In genomic region chr17:75666959-75667790, GRCh38 we compare ENCODE assay signal across 1 cellular context.
TF ChIP-seq lines count a peak whose summit lies in the region.

Gene RECQL5 (minus strand): TSS chr17:75667154. CDS start chr17:75666557, 597 bp downstream.
Gene SAP30BP (plus strand): TSS chr17:75667338. CDS start chr17:75667373, 35 bp downstream.

TF ChIP-seq in HepG2, 621 proteins besides CTCF, POLR2A, EP300 and RAD21 (continued from another document and continues in another):
- TF ChIP-seq, protein P1, sequence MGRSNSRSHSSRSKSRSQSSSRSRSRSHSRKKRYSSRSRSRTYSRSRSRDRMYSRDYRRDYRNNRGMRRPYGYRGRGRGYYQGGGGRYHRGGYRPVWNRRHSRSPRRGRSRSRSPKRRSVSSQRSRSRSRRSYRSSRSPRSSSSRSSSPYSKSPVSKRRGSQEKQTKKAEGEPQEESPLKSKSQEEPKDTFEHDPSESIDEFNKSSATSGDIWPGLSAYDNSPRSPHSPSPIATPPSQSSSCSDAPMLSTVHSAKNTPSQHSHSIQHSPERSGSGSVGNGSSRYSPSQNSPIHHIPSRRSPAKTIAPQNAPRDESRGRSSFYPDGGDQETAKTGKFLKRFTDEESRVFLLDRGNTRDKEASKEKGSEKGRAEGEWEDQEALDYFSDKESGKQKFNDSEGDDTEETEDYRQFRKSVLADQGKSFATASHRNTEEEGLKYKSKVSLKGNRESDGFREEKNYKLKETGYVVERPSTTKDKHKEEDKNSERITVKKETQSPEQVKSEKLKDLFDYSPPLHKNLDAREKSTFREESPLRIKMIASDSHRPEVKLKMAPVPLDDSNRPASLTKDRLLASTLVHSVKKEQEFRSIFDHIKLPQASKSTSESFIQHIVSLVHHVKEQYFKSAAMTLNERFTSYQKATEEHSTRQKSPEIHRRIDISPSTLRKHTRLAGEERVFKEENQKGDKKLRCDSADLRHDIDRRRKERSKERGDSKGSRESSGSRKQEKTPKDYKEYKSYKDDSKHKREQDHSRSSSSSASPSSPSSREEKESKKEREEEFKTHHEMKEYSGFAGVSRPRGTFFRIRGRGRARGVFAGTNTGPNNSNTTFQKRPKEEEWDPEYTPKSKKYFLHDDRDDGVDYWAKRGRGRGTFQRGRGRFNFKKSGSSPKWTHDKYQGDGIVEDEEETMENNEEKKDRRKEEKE (IDR thresholded peaks at IDR 0.05), result no peak
- TF ChIP-seq CREB1 (IDR thresholded peaks at IDR 0.05) (peak; percentile 99), CREB1 (CRISPR knock-in tag; IDR thresholded peaks at IDR 0.05) (peak; percentile 100), IRX3 (CRISPR knock-in tag; IDR thresholded peaks at IDR 0.05; ENCODE audit: borderline replicate concordance, low read depth) (no peak), NR1H2 (CRISPR knock-in tag; IDR thresholded peaks at IDR 0.05; ENCODE audit: borderline replicate concordance, low read depth) (no peak; the same call in 1 of the 2 replicates), GATAD2A (CRISPR knock-in tag; IDR thresholded peaks at IDR 0.05) (peak; percentile 40; the same call in 1 of the 2 replicates), NR3C1 (CRISPR knock-in tag; IDR thresholded peaks at IDR 0.05) (no peak), DMAP1 (CRISPR knock-in tag; IDR thresholded peaks at IDR 0.05) (peak; percentile 73; the same call in 1 of the 2 replicates), HNF4G (IDR thresholded peaks at IDR 0.05; ENCODE audit: borderline replicate concordance, low read depth, low read length) (no peak), HNF4G (CRISPR knock-in tag; IDR thresholded peaks at IDR 0.05; ENCODE audit: borderline replicate concordance, low read depth) (no peak), ZBTB7A (CRISPR knock-in tag; IDR thresholded peaks at IDR 0.05) (peak; percentile 87; the same call in 1 of the 2 replicates), CAMTA2 (CRISPR knock-in tag; IDR thresholded peaks at IDR 0.05; ENCODE audit: borderline replicate concordance) (no peak; the same call in 1 of the 2 replicates), ZNF556 (CRISPR knock-in tag; IDR thresholded peaks at IDR 0.05; ENCODE audit: borderline replicate concordance) (peak; percentile 94; the same call in 1 of the 2 replicates), ZNF414 (CRISPR knock-in tag; IDR thresholded peaks at IDR 0.05) (peak; percentile 62; the same call in 1 of the 2 replicates), KLF16 (CRISPR knock-in tag; IDR thresholded peaks at IDR 0.05) (peak in 1 of 2 experiments; percentile 86; a peak in 2 of 4 replicates), ZBTB44 (CRISPR knock-in tag; IDR thresholded peaks at IDR 0.05) (no peak), FOSL2 (CRISPR knock-in tag; IDR thresholded peaks at IDR 0.05) (peak; percentile 74), DRAP1 (CRISPR knock-in tag; IDR thresholded peaks at IDR 0.05) (peak; percentile 88), POLR2AphosphoS2 (IDR thresholded peaks at IDR 0.05; ENCODE audit: low read depth, low read length) (no peak), HHEX (CRISPR knock-in tag; IDR thresholded peaks at IDR 0.05) (no peak), FOSL1 (CRISPR knock-in tag; IDR thresholded peaks at IDR 0.05; ENCODE audit: borderline replicate concordance) (peak; percentile 11; the same call in 1 of the 2 replicates), MAFF (IDR thresholded peaks at IDR 0.05; ENCODE audit: low read depth, low read length) (0 out of 2 replicates have a peak, but pooled peaks have one; percentile 5), NFKB2 (CRISPR knock-in tag; IDR thresholded peaks at IDR 0.05; ENCODE audit: borderline replicate concordance) (peak; percentile 64; the same call in 1 of the 2 replicates), ZNF639 (CRISPR knock-in tag; conservative IDR thresholded peaks at IDR 0.05) (0 out of 2 replicates have a peak, but pooled peaks have one; percentile 15)
- TF ChIP-seq, protein P2, sequence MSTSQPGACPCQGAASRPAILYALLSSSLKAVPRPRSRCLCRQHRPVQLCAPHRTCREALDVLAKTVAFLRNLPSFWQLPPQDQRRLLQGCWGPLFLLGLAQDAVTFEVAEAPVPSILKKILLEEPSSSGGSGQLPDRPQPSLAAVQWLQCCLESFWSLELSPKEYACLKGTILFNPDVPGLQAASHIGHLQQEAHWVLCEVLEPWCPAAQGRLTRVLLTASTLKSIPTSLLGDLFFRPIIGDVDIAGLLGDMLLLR (CRISPR knock-in tag; IDR thresholded peaks at IDR 0.05), result peak; percentile 58; the same call in 1 of the 2 replicates
- TF ChIP-seq, protein P3, sequence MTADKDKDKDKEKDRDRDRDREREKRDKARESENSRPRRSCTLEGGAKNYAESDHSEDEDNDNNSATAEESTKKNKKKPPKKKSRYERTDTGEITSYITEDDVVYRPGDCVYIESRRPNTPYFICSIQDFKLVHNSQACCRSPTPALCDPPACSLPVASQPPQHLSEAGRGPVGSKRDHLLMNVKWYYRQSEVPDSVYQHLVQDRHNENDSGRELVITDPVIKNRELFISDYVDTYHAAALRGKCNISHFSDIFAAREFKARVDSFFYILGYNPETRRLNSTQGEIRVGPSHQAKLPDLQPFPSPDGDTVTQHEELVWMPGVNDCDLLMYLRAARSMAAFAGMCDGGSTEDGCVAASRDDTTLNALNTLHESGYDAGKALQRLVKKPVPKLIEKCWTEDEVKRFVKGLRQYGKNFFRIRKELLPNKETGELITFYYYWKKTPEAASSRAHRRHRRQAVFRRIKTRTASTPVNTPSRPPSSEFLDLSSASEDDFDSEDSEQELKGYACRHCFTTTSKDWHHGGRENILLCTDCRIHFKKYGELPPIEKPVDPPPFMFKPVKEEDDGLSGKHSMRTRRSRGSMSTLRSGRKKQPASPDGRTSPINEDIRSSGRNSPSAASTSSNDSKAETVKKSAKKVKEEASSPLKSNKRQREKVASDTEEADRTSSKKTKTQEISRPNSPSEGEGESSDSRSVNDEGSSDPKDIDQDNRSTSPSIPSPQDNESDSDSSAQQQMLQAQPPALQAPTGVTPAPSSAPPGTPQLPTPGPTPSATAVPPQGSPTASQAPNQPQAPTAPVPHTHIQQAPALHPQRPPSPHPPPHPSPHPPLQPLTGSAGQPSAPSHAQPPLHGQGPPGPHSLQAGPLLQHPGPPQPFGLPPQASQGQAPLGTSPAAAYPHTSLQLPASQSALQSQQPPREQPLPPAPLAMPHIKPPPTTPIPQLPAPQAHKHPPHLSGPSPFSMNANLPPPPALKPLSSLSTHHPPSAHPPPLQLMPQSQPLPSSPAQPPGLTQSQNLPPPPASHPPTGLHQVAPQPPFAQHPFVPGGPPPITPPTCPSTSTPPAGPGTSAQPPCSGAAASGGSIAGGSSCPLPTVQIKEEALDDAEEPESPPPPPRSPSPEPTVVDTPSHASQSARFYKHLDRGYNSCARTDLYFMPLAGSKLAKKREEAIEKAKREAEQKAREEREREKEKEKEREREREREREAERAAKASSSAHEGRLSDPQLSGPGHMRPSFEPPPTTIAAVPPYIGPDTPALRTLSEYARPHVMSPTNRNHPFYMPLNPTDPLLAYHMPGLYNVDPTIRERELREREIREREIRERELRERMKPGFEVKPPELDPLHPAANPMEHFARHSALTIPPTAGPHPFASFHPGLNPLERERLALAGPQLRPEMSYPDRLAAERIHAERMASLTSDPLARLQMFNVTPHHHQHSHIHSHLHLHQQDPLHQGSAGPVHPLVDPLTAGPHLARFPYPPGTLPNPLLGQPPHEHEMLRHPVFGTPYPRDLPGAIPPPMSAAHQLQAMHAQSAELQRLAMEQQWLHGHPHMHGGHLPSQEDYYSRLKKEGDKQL (CRISPR knock-in tag; IDR thresholded peaks at IDR 0.05; ENCODE audit: low read depth), result no peak
- TF ChIP-seq, protein P4, sequence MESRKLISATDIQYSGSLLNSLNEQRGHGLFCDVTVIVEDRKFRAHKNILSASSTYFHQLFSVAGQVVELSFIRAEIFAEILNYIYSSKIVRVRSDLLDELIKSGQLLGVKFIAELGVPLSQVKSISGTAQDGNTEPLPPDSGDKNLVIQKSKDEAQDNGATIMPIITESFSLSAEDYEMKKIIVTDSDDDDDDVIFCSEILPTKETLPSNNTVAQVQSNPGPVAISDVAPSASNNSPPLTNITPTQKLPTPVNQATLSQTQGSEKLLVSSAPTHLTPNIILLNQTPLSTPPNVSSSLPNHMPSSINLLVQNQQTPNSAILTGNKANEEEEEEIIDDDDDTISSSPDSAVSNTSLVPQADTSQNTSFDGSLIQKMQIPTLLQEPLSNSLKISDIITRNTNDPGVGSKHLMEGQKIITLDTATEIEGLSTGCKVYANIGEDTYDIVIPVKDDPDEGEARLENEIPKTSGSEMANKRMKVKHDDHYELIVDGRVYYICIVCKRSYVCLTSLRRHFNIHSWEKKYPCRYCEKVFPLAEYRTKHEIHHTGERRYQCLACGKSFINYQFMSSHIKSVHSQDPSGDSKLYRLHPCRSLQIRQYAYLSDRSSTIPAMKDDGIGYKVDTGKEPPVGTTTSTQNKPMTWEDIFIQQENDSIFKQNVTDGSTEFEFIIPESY (CRISPR knock-in tag; IDR thresholded peaks at IDR 0.05), result 0 out of 2 replicates have a peak, but pooled peaks have one; percentile 22
- TF ChIP-seq, protein P5, sequence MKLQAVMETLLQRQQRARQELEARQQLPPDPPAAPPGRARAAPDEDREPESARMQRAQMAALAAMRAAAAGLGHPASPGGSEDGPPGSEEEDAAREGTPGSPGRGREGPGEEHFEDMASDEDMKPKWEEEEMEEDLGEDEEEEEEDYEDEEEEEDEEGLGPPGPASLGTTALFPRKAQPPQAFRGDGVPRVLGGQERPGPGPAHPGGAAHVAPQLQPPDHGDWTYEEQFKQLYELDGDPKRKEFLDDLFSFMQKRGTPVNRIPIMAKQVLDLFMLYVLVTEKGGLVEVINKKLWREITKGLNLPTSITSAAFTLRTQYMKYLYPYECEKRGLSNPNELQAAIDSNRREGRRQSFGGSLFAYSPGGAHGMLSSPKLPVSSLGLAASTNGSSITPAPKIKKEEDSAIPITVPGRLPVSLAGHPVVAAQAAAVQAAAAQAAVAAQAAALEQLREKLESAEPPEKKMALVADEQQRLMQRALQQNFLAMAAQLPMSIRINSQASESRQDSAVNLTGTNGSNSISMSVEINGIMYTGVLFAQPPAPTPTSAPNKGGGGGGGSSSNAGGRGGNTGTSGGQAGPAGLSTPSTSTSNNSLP (IDR thresholded peaks at IDR 0.05; ENCODE audit: low read depth, low read length), result no peak; the same call in 1 of the 2 replicates
- TF ChIP-seq, protein P6, sequence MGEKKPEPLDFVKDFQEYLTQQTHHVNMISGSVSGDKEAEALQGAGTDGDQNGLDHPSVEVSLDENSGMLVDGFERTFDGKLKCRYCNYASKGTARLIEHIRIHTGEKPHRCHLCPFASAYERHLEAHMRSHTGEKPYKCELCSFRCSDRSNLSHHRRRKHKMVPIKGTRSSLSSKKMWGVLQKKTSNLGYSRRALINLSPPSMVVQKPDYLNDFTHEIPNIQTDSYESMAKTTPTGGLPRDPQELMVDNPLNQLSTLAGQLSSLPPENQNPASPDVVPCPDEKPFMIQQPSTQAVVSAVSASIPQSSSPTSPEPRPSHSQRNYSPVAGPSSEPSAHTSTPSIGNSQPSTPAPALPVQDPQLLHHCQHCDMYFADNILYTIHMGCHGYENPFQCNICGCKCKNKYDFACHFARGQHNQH (CRISPR knock-in tag; IDR thresholded peaks at IDR 0.05), result peak; percentile 62; the same call in 1 of the 2 replicates
- TF ChIP-seq, protein P7, sequence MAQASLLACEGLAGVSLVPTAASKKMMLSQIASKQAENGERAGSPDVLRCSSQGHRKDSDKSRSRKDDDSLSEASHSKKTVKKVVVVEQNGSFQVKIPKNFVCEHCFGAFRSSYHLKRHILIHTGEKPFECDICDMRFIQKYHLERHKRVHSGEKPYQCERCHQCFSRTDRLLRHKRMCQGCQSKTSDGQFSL (CRISPR knock-in tag; IDR thresholded peaks at IDR 0.05), result peak; percentile 26; the same call in 1 of the 2 replicates
- TF ChIP-seq, protein P8, sequence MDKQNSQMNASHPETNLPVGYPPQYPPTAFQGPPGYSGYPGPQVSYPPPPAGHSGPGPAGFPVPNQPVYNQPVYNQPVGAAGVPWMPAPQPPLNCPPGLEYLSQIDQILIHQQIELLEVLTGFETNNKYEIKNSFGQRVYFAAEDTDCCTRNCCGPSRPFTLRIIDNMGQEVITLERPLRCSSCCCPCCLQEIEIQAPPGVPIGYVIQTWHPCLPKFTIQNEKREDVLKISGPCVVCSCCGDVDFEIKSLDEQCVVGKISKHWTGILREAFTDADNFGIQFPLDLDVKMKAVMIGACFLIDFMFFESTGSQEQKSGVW (CRISPR knock-in tag; IDR thresholded peaks at IDR 0.05; ENCODE audit: borderline replicate concordance), result no peak; the same call in 1 of the 2 replicates
